Comparison of ENCODE assay signal across 28 cellular contexts in the genomic region with DNA sequence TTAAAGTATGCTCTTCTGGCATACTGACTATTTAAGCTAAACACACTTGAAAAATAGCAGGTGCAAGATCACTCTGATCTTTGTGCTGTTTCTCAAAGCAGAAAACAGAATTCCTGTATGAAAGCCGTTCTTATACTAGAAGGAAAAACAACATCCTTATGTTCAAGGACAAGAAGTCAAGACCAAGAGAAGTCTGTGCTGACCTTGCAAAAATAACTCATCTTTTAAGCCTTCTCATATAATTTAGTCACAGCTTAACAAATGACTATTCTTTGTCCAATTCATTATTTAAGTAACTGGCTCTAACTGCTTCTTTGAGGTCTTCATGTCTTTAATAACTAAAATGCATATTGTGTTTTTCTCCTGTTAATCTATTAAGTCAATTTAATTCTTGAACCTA.
"Had no signal": no experiment of that assay in that cellular context is flagged by ENCODE, and none has a peak within 500 bp of the region (broad histone marks: within the 10 kb centered on the region; RNA-seq: fewer than 3 reads in every experiment).

No MANE protein-coding gene starts in this region.

- H3K4me1 ChIP-seq: left lung, lower lobe of right lung, right atrium auricular region, stomach, testis, thyroid gland, transverse colon, upper lobe of left lung, vagina had no signal

- H3K27me3 Mint-ChIP-seq: naive thymus-derived CD8-positive, alpha-beta T cell; progenitor cell of endocrine pancreas; stimulated activated naive B cell treated with anti-CD40 and anti-IgM and Interleukin-4, amounts not matched to agents 10 μg/mL and 1 μg/mL and 100 μg/mL, for 72 hours had no signal

- H3K9me3 Mint-ChIP-seq: nephron, neural crest cell had no signal

- H3K36me3 ChIP-seq: left lung, lower lobe of right lung, ovary, right atrium auricular region, stomach, thyroid gland, transverse colon, upper lobe of left lung, vagina had no signal

- H3K27ac ChIP-seq: left lung, lower lobe of right lung, ovary, right atrium auricular region, skin epidermis, stomach, testis, thyroid gland, transverse colon, upper lobe of left lung, vagina had no signal

- DNase-seq: hypothalamus; immature natural killer cell; kidney; left colon; left lung; lower lobe of right lung; mammary epithelial cell; mesenchymal stem cell; naive thymus-derived CD8-positive, alpha-beta T cell; ovary; stimulated activated CD4-positive, alpha-beta T cell treated with anti-CD3 and anti-CD28 coated beads, Interleukin-12 subunit alpha, Interleukin-12 subunit beta, amount 100 ng/mL, for 4 hours; stimulated activated CD4-positive, alpha-beta T cell treated with anti-CD3 and anti-CD28 coated beads, Interleukin-15, amount 100 ng/mL, for 24 hours; stimulated activated CD4-positive, alpha-beta T cell treated with anti-CD3 and anti-CD28 coated beads, Interleukin-2, amount 100 ng/mL, for 24 hours; stimulated activated CD4-positive, alpha-beta T cell treated with anti-CD3 and anti-CD28 coated beads, Interleukin-4, amount 100 ng/mL, for 1 hour; stimulated activated naive B cell treated with anti-CD40 and anti-IgM and Interleukin-4, amounts not matched to agents 10 μg/mL and 1 μg/mL and 100 μg/mL, for 72 hours; stimulated activated naive CD8-positive, alpha-beta T cell treated with anti-CD3 and anti-CD28 coated beads, Interleukin-15, Interleukin-2, amounts not matched to agents 100 U/mL and 50 U/mL, for 24 hours; stomach; testis; thyroid gland; transverse colon; upper lobe of left lung had no signal

- H3K4me3 ChIP-seq: left lung, lower lobe of right lung, ovary, right atrium auricular region, skin epidermis, stomach, testis, thyroid gland, transverse colon, upper lobe of left lung, vagina had no signal

- H3K36me3 Mint-ChIP-seq: immature natural killer cell; naive thymus-derived CD8-positive, alpha-beta T cell; stimulated activated naive B cell treated with anti-CD40 and anti-IgM and Interleukin-4, amounts not matched to agents 10 μg/mL and 1 μg/mL and 100 μg/mL, for 72 hours had no signal

- H3K4me3 Mint-ChIP-seq: immature natural killer cell; naive thymus-derived CD8-positive, alpha-beta T cell; nephron; neural crest cell; stimulated activated naive B cell treated with anti-CD40 and anti-IgM and Interleukin-4, amounts not matched to agents 10 μg/mL and 1 μg/mL and 100 μg/mL, for 72 hours had no signal

- H3K27me3 ChIP-seq: left lung, ovary, right atrium auricular region, stomach, testis, thyroid gland, transverse colon, upper lobe of left lung, vagina had no signal

- H3K27ac Mint-ChIP-seq: immature natural killer cell; naive thymus-derived CD8-positive, alpha-beta T cell; nephron; progenitor cell of endocrine pancreas; stimulated activated naive B cell treated with anti-CD40 and anti-IgM and Interleukin-4, amounts not matched to agents 10 μg/mL and 1 μg/mL and 100 μg/mL, for 72 hours had no signal

- FAIRE-seq: islet of Langerhans, kidney had no signal

- H3K4me1 Mint-ChIP-seq: immature natural killer cell; naive thymus-derived CD8-positive, alpha-beta T cell; nephron; neural crest cell; stimulated activated naive B cell treated with anti-CD40 and anti-IgM and Interleukin-4, amounts not matched to agents 10 μg/mL and 1 μg/mL and 100 μg/mL, for 72 hours had no signal

- H3K9me3 ChIP-seq: left lung, lower lobe of right lung, ovary, right atrium auricular region, testis, thyroid gland, transverse colon, upper lobe of left lung, vagina had no signal
